ENCODE assay signal across 14 cellular contexts in genomic region chr2:61995515-61995914, GRCh38.
DNase-seq lines count a peak whose midpoint lies in the region; ATAC-seq and TF ChIP-seq lines count a peak whose summit lies in the region.
"Had no signal": no experiment of that assay in that cellular context is flagged by ENCODE, and none has a peak within 500 bp of the region (broad histone marks: within the 10 kb centered on the region; RNA-seq: fewer than 3 reads in every experiment).

No MANE protein-coding gene starts in this region.

- intact Hi-C loops in Right ventricle myocardium inferior (cut with DNase I), result no loop called here

- no peak overlapping the region for H3K4me3 ChIP-seq in right atrium auricular region
- H3K4me3 ChIP-seq: mucosa of descending colon, psoas muscle had no signal

- H3K27ac ChIP-seq in right atrium auricular region, result peak overlapping the region in 1 of 2 donors; percentile 52
- H3K27ac ChIP-seq: 22Rv1, psoas muscle had no signal

- ATAC-seq in Right ventricle myocardium inferior (peak; percentile 69), HG02610 (IDR thresholded peaks at IDR 0.05; ENCODE audit: unreplicated experiment) (peak; percentile 88), HG03442 (IDR thresholded peaks at IDR 0.05; ENCODE audit: unreplicated experiment) (peak; percentile 76)
- ATAC-seq: mucosa of descending colon, psoas muscle had no signal

- no peaks in the 10 kb centered on the region for H3K27me3 ChIP-seq in right atrium auricular region

- no peak for DNase-seq in Right ventricle myocardium inferior (ENCODE audit: missing footprints)
- DNase-seq in right atrium auricular region (ENCODE audit: low spot score), result no peak
- DNase-seq in kidney tubule cell (ENCODE audit: low spot score), result peak; percentile 12
- DNase-seq in GDM1 (lab: John Stamatoyannopoulos, UW), result no peak
- DNase-seq in stimulated activated CD8-positive, alpha-beta memory T cell treated with anti-CD3 and anti-CD28 coated beads, Interleukin-4, amount 100 ng/mL, for 48 hours, result no peak
- no peak for DNase-seq in activated T-cell treated with anti-CD3 and anti-CD28 coated beads for 4 hours
- DNase-seq: activated T-cell treated with anti-CD3 and anti-CD28 coated beads, Interleukin-2, amount 50 U/mL, for 48 hours; mucosa of descending colon; NCI-H2227 treated with DMSO at 0.1 percent for 48 hours; psoas muscle; stimulated activated CD4-positive, alpha-beta T cell treated with anti-CD3 and anti-CD28 coated beads, Interleukin-2, amount 100 ng/mL, for 48 hours had no signal

- H3K36me3 ChIP-seq in right atrium auricular region, result no peaks in the 10 kb centered on the region

- H3K9me3 ChIP-seq in right atrium auricular region, result no peaks in the 10 kb centered on the region
- H3K9me3 ChIP-seq: mucosa of descending colon, psoas muscle had no signal

- H3K4me1 ChIP-seq in right atrium auricular region, result peaks cover 0 to 18% of the 10 kb centered on the region in 2 donors
- H3K4me1 ChIP-seq: psoas muscle had no signal

- TF ChIP-seq CTCF in right atrium auricular region (IDR thresholded peaks at IDR 0.05), result no peak
